Comparison of ENCODE assay signal across 28 cellular contexts in the genomic region with DNA sequence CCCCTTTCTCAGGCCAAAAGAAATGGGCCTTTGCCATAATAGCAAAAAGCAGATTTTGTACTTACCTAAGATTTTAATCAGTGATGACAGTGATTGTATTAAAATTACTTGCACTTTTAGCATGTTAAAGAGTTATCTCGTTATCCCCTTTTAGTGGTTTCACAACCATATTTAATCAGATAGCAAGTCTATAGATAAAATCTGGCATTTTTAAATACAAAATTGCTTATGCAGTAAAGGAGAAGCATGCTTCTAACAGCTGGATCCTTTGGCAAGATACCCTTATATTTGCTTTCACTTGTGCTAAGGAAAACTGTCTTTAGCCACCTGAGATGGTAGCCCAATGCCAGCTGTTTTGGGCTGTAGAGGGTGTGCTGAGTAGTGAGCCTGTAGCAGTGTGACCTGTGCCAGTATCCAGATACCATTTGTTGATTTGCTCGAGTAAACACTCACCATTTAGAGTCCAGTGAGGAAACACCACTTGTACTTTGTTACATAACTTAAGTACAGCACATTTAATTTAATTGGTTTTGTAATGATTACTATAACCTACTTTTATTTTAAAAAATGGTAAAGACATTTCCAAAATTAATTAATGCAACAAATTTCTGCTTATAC.
"Had no signal": no experiment of that assay in that cellular context is flagged by ENCODE, and none has a peak within 500 bp of the region (broad histone marks: within the 10 kb centered on the region; RNA-seq: fewer than 3 reads in every experiment).

No MANE protein-coding gene starts in this region.

- H3K36me3 Mint-ChIP-seq: activated naive CD8-positive, alpha-beta T cell; brain; T-cell had no signal

- ATAC-seq: activated CD4-positive, alpha-beta T cell treated with anti-CD3 and anti-CD28 coated beads for 36 hours; activated T-helper 17 cell treated with anti-CD3 and anti-CD28 coated beads, Interleukin-2, amount 50 U/mL, for 72 hours; Right ventricle myocardium inferior; T-cell had no signal

- H3K27me3 Mint-ChIP-seq: activated CD4-positive, alpha-beta memory T cell treated with anti-CD3 and anti-CD28 coated beads, Interleukin-2, amount 10 ng/mL, durations not matched to agents 7 days and 5 days; activated CD4-positive, alpha-beta T cell treated with anti-CD3 and anti-CD28 coated beads for 36 hours; activated naive CD8-positive, alpha-beta T cell; activated T-helper 17 cell treated with anti-CD3 and anti-CD28 coated beads, Interleukin-2, amount 50 U/mL, for 72 hours; brain; central memory CD8-positive, alpha-beta T cell; T-cell had no signal

- H3K4me3 Mint-ChIP-seq: activated CD4-positive, alpha-beta memory T cell treated with anti-CD3 and anti-CD28 coated beads, Interleukin-2, amount 10 ng/mL, durations not matched to agents 7 days and 5 days; activated CD4-positive, alpha-beta T cell treated with anti-CD3 and anti-CD28 coated beads for 36 hours; activated naive CD4-positive, alpha-beta T cell treated with anti-CD3 and anti-CD28 coated beads for 36 hours; activated naive CD8-positive, alpha-beta T cell; activated T-helper 17 cell treated with anti-CD3 and anti-CD28 coated beads, Interleukin-2, amount 50 U/mL, for 72 hours; brain; central memory CD8-positive, alpha-beta T cell; T-cell had no signal

- H3K4me3 ChIP-seq: SJSA1 had no signal

- H3K27me3 ChIP-seq: SJSA1 had no signal

- H3K27ac Mint-ChIP-seq: activated CD4-positive, alpha-beta memory T cell treated with anti-CD3 and anti-CD28 coated beads, Interleukin-2, amount 10 ng/mL, durations not matched to agents 7 days and 5 days; activated CD4-positive, alpha-beta T cell treated with anti-CD3 and anti-CD28 coated beads for 36 hours; activated naive CD4-positive, alpha-beta T cell treated with anti-CD3 and anti-CD28 coated beads for 36 hours; activated naive CD8-positive, alpha-beta T cell; activated T-helper 17 cell treated with anti-CD3 and anti-CD28 coated beads, Interleukin-2, amount 50 U/mL, for 72 hours; brain; T-cell had no signal

- H3K36me3 ChIP-seq: SJSA1 had no signal

- FAIRE-seq: astrocyte had no signal

- H3K27ac ChIP-seq: SJSA1, VCaP had no signal

- DNase-seq: activated CD4-positive, alpha-beta memory T cell treated with anti-CD3 and anti-CD28 coated beads, Interleukin-2, amount 10 ng/mL, durations not matched to agents 7 days and 5 days; activated CD4-positive, alpha-beta T cell treated with anti-CD3 and anti-CD28 coated beads for 36 hours; activated CD4-positive, alpha-beta T cell treated with anti-CD3 and anti-CD28 coated beads, Interleukin-2, amount 50 U/mL, for 1 hour; activated CD4-positive, CD25-positive, alpha-beta regulatory T cell; activated gamma-delta T cell; activated naive CD4-positive, alpha-beta T cell treated with anti-CD3 and anti-CD28 coated beads for 36 hours; activated T-cell treated with anti-CD3 and anti-CD28 coated beads for 4 hours; activated T-cell treated with anti-CD3 and anti-CD28 coated beads, Interleukin-2, amount 50 U/mL, for 48 hours; amygdala; Kasumi-1; KBM-7; NCI-H1105 treated with DMSO at 0.1 percent for 48 hours; NCI-H1436 treated with DMSO at 0.1 percent for 48 hours; NCI-H187; NCI-H2081; NCI-H524 treated with DMSO at 0.1 percent for 48 hours; NCI-H82; T-cell; T-helper 2 cell; T1000 had no signal

- H3K4me1 Mint-ChIP-seq: activated CD4-positive, alpha-beta memory T cell treated with anti-CD3 and anti-CD28 coated beads, Interleukin-2, amount 10 ng/mL, durations not matched to agents 7 days and 5 days; activated CD4-positive, alpha-beta T cell treated with anti-CD3 and anti-CD28 coated beads for 36 hours; activated T-helper 17 cell treated with anti-CD3 and anti-CD28 coated beads, Interleukin-2, amount 50 U/mL, for 72 hours; brain; central memory CD8-positive, alpha-beta T cell; T-cell had no signal

- H3K4me1 ChIP-seq: SJSA1 had no signal
